In genomic region chr10:6401066-6401465, GRCh38 we compare ENCODE assay signal across 12 cellular contexts.
DNase-seq lines count a peak whose midpoint lies in the region; ATAC-seq, FAIRE-seq and TF ChIP-seq lines count a peak whose summit lies in the region.
"Had no signal": no experiment of that assay in that cellular context is flagged by ENCODE, and none has a peak within 500 bp of the region (broad histone marks: within the 10 kb centered on the region; RNA-seq: fewer than 3 reads in every experiment).

No MANE protein-coding gene starts in this region.

- H3K79me2 ChIP-seq in K562 (ENCODE audit: control insufficient read depth, insufficient read depth, low read length) (no peaks in the 10 kb centered on the region), neural progenitor cell (ENCODE audit: low read depth) (no peaks in the 10 kb centered on the region)

- TF ChIP-seq POLR2A in K562 (conservative IDR thresholded peaks at IDR 0.05), result no peak
- no peak for TF ChIP-seq POLR2A in erythroblast (IDR thresholded peaks at IDR 0.05; ENCODE audit: low read length)

- H3K9me3 Mint-ChIP-seq in HFFc6 (no peaks in the 10 kb centered on the region), neural progenitor cell (no peaks in the 10 kb centered on the region)

- peak overlapping the region; percentile 89 for H3K27ac Mint-ChIP-seq in HFFc6
- H3K27ac Mint-ChIP-seq in neural progenitor cell, result no peak overlapping the region

- POLR2A ChIA-PET in K562 (lab: Yijun Ruan, JAX), result interaction anchor here (0.6 to 1.2 kb wide), 7 partner anchors 166 to 589 kb away, joined by 3 to 5 read pairs (median 3); no protein-coding TSS in a partner anchor

- no peaks in the 10 kb centered on the region for H3K9me1 ChIP-seq in K562 (ENCODE audit: control insufficient read depth, insufficient read depth, low read length)

- H3K36me3 Mint-ChIP-seq in HFFc6 (ENCODE audit: low read depth) (no peaks in the 10 kb centered on the region), neural progenitor cell (no peaks in the 10 kb centered on the region)

- H3K27ac ChIP-seq in K562 (ENCODE audit: extremely low read depth, low read depth, low read length), result no peak overlapping the region
- H3K27ac ChIP-seq in neural progenitor cell, result no peak overlapping the region
- H3K27ac ChIP-seq: foreskin keratinocyte had no signal

- no peak for TF ChIP-seq CTCF in HFFc6 (IDR thresholded peaks at IDR 0.05)
- TF ChIP-seq CTCF in K562 (IDR thresholded peaks at IDR 0.05 in 2 of 3, conservative IDR thresholded peaks at IDR 0.05 in 1 of 3; ENCODE audit: insufficient read depth in 2 of 3, low read depth in 1 of 3, low read length in 3 of 3), result no peak
- TF ChIP-seq CTCF in neural progenitor cell (IDR thresholded peaks at IDR 0.05), result no peak

- in situ Hi-C loops in K562 (cut with MboI), result no loop called here

- H3K4me3 ChIP-seq in K562, result no peak overlapping the region
- H3K4me3 ChIP-seq in neural progenitor cell, result no peak overlapping the region

- H3K9ac ChIP-seq in K562 (ENCODE audit: insufficient read depth in 1 of 2, low read depth in 2 of 2, low read length in 2 of 2), result no peak overlapping the region
- no peak overlapping the region for H3K9ac ChIP-seq in neural progenitor cell

- no peak for FAIRE-seq in K562 (lab: Jason Lieb, UNC)

- ATAC-seq in K562, result no peak

- CTCF ChIA-PET in K562 (lab: Yijun Ruan, JAX; ENCODE audit: low intra/inter-chr PET ratio), result interaction anchor here (0.9 to 3.9 kb wide), 6 partner anchors 198 to 1586 kb away, joined by 3 to 37 read pairs (median 6); partner anchors contain the start of gene PFKFB3

- H3K4me3 Mint-ChIP-seq in HFFc6, result no peak overlapping the region; the same call in 1 of the 2 replicates
- H3K4me3 Mint-ChIP-seq in neural progenitor cell, result no peak overlapping the region

- intact Hi-C loops in K562 (cut with micrococcal nuclease), result loop anchor here (1.0 to 5.0 kb wide), 6 partner anchors 64 to 452 kb away; partner anchors contain the start of genes PFKFB3 and RBM17

- peaks cover 7% of the 10 kb centered on the region for H3K27me3 Mint-ChIP-seq in HFFc6 (ENCODE audit: insufficient read depth)
- peaks cover 5% of the 10 kb centered on the region for H3K27me3 Mint-ChIP-seq in neural progenitor cell (ENCODE audit: insufficient read depth, low read depth)

- H3K36me3 ChIP-seq in K562 (ENCODE audit: control insufficient read depth, insufficient read depth, low read length), result no peaks in the 10 kb centered on the region
- H3K36me3 ChIP-seq in neural progenitor cell, result no peaks in the 10 kb centered on the region
- H3K36me3 ChIP-seq: adrenal gland had no signal

- H3K27me3 ChIP-seq in K562 (ENCODE audit: control insufficient read depth in 2 of 2, insufficient read depth in 2 of 2, low read length in 2 of 2), result peaks cover 9 to 33% of the 10 kb centered on the region in 2 experiments
- H3K27me3 ChIP-seq in neural progenitor cell, result peaks cover 14% of the 10 kb centered on the region

- no peaks in the 10 kb centered on the region for H4K20me1 ChIP-seq in K562 (replicated peaks; ENCODE audit: control insufficient read depth, insufficient read depth, low read length)
- H4K20me1 ChIP-seq in neural progenitor cell (ENCODE audit: low read depth), result no peaks in the 10 kb centered on the region

- H3K9me3 ChIP-seq in K562 (replicated peaks; ENCODE audit: control insufficient read depth, insufficient read depth, low read depth, low read length) (no peaks in the 10 kb centered on the region), neural progenitor cell (ENCODE audit: low read depth) (no peaks in the 10 kb centered on the region)
- H3K9me3 ChIP-seq: adrenal gland had no signal

- TF ChIP-seq RAD21 in K562 (CRISPR knock-in tag; conservative IDR thresholded peaks at IDR 0.05 in 1 of 2, IDR thresholded peaks at IDR 0.05 in 1 of 2), result no peak

- no peaks in the 10 kb centered on the region for H3F3A ChIP-seq in neural progenitor cell (ENCODE audit: low read depth)

- TF ChIP-seq EP300 in K562 (IDR thresholded peaks at IDR 0.05; ENCODE audit: low read length), result no peak

- peak overlapping the region; percentile 78; the same call in 1 of the 2 replicates for H3K4me2 ChIP-seq in K562 (ENCODE audit: insufficient read depth, low read length)
- H3K4me2 ChIP-seq in neural progenitor cell, result peak overlapping the region; percentile 73

- H3K4me1 Mint-ChIP-seq in HFFc6 (ENCODE audit: low read depth), result peaks cover 60% of the 10 kb centered on the region
- peaks cover 27% of the 10 kb centered on the region for H3K4me1 Mint-ChIP-seq in neural progenitor cell

- DNase-seq in A172 (ENCODE audit: low spot score), result peak; percentile 29
- DNase-seq in HFFc6, result no peak
- no peak for DNase-seq in K562 (ENCODE audit: extremely low read depth in 1 of 4, low spot score in 3 of 4)
- DNase-seq in neural progenitor cell (ENCODE audit: low spot score), result no peak
- no peak for DNase-seq in erythroblast (lab: John Stamatoyannopoulos, UW)
- no peak for DNase-seq in activated CD4-positive, CD25-positive, alpha-beta regulatory T cell (lab: John Stamatoyannopoulos, UW)
- DNase-seq in NCI-H526 treated with DMSO at 0.1 percent for 48 hours (lab: John Stamatoyannopoulos, UW), result no peak
- DNase-seq in RPMI8226, result no peak
- DNase-seq: activated CD8-positive, alpha-beta memory T cell treated with anti-CD3 and anti-CD28 coated beads, Interleukin-2, amount 50 U/mL, for 48 hours; GOT3 had no signal

- H3K4me1 ChIP-seq in K562 (replicated peaks in 1 of 2; ENCODE audit: control insufficient read depth in 2 of 2, insufficient read depth in 2 of 2, low read length in 2 of 2) (peaks cover 0 to 3% of the 10 kb centered on the region in 2 experiments; a peak in 3 of 5 replicates), neural progenitor cell (no peaks in the 10 kb centered on the region)

- BruUV-seq in K562 (replicated peaks; lab: Mats Ljungman, UMichigan), result no TSS peak

- WGBS in K562 (ENCODE audit: insufficient coverage, low coverage, missing lambda C conversion rate), result 39% methylated on average over 7 of the region's 7 CpGs

- no peak overlapping the region for H2AFZ ChIP-seq in K562 (ENCODE audit: low read depth, low read length)
- H2AFZ ChIP-seq in neural progenitor cell (replicated peaks), result no peak overlapping the region

TF ChIP-seq in K562, 482 proteins besides CTCF, POLR2A, EP300 and RAD21:
- no peak for TF ChIP-seq ZNF253 (CRISPR knock-in tag; conservative IDR thresholded peaks at IDR 0.05)
- 0 out of 2 replicates have a peak, but pooled peaks have one; percentile 26 for TF ChIP-seq RNF2 (IDR thresholded peaks at IDR 0.05)
- TF ChIP-seq SUPT5H (IDR thresholded peaks at IDR 0.05), result no peak
- no peak for TF ChIP-seq ZNF561 (CRISPR knock-in tag; conservative IDR thresholded peaks at IDR 0.05)
